ENCODE assay signal across 8 cellular contexts in genomic region chr19:53132231-53132991, GRCh38. TPM values are rescaled to one million over a fixed set of nuclear protein-coding genes. Genes with fewer than 3 reads are reported as not detected.
DNase-seq lines count a peak whose midpoint lies in the region; ATAC-seq and TF ChIP-seq lines count a peak whose summit lies in the region.

Gene ZNF415, minus strand, starts transcription at chr19:53132910. Its CDS starts 10,234 bp downstream, at chr19:53122676.

- ATAC-seq in GM21528 (IDR thresholded peaks at IDR 0.05; ENCODE audit: low FRiP score, unreplicated experiment) = no peak

- peak; percentile 35 to 46 for DNase-seq in AML-193 (lab: John Stamatoyannopoulos, UW)
- peak; percentile 11 for DNase-seq in KG1 (lab: John Stamatoyannopoulos, UW)
- peak; percentile 67 for DNase-seq in activated CD4-positive, alpha-beta T cell treated with anti-CD3 and anti-CD28 coated beads, Interleukin-2, amount 10 ng/mL, durations not matched to agents 7 days and 5 days
- peak in 1 of 3 donors; percentile 19 for DNase-seq in effector memory CD4-positive, alpha-beta T cell
- peak; percentile 51 to 91 for DNase-seq in lower leg skin (ENCODE audit: low spot score in 2 of 2)
- peak; percentile 25 to 48 for DNase-seq in stimulated activated CD4-positive, alpha-beta T cell treated with anti-CD3 and anti-CD28 coated beads, Interleukin-2, amount 100 ng/mL, for 24 hours
- no peak for DNase-seq in NAMALWA (ENCODE audit: low spot score)

- H3K27me3 ChIP-seq in effector memory CD4-positive, alpha-beta T cell (replicated peaks; ENCODE audit: control insufficient read depth, insufficient read depth, low read length, poor library complexity, severe bottlenecking) = no peaks in the 10 kb centered on the region

- intact Hi-C loops in lower leg skin (cut with DNase I; ENCODE audit: low total_unique reads) = no loop called here

- H3K9me3 Mint-ChIP-seq in activated CD4-positive, alpha-beta T cell treated with anti-CD3 and anti-CD28 coated beads, Interleukin-2, amount 10 ng/mL, durations not matched to agents 7 days and 5 days = peaks cover 53% of the 10 kb centered on the region

- peaks cover 22% of the 10 kb centered on the region for H3K36me3 Mint-ChIP-seq in activated CD4-positive, alpha-beta T cell treated with anti-CD3 and anti-CD28 coated beads, Interleukin-2, amount 10 ng/mL, durations not matched to agents 7 days and 5 days (ENCODE audit: low read depth)

- 3 to 6% methylated on average over 46 to 51 of the region's 51 CpGs for WGBS in lower leg skin, 2 donors

- peak within 1 kb of the TSS; percentile 22 for H3K4me3 ChIP-seq in effector memory CD4-positive, alpha-beta T cell (ENCODE audit: insufficient read depth, low read depth, low read length, poor library complexity, severe bottlenecking)
- peak within 1 kb of the TSS; percentile 36 for H3K4me3 ChIP-seq in lower leg skin (ENCODE audit: low read depth, poor library complexity, severe bottlenecking)

- peaks cover 15% of the 10 kb centered on the region for H3K4me1 Mint-ChIP-seq in activated CD4-positive, alpha-beta T cell treated with anti-CD3 and anti-CD28 coated beads, Interleukin-2, amount 10 ng/mL, durations not matched to agents 7 days and 5 days

- no peak within 1 kb of the TSS for H3K27ac ChIP-seq in effector memory CD4-positive, alpha-beta T cell (ENCODE audit: insufficient read depth, low read length, poor library complexity, severe bottlenecking)

- peaks cover 25% of the 10 kb centered on the region for H3K9me3 ChIP-seq in effector memory CD4-positive, alpha-beta T cell (ENCODE audit: control insufficient read depth, low read length)

- POLR2A ChIA-PET in activated CD4-positive, alpha-beta T cell treated with anti-CD3 and anti-CD28 coated beads, Interleukin-2, amount 10 ng/mL, durations not matched to agents 7 days and 5 days (lab: Charles Lee) = no interaction called here

- H3K4me1 ChIP-seq in effector memory CD4-positive, alpha-beta T cell (ENCODE audit: control insufficient read depth, insufficient read depth, low read length, poor library complexity, severe bottlenecking) = no peaks in the 10 kb centered on the region

- no peak for TF ChIP-seq POLR2A in lower leg skin (IDR thresholded peaks at IDR 0.05)

- H3K27ac Mint-ChIP-seq in activated CD4-positive, alpha-beta T cell treated with anti-CD3 and anti-CD28 coated beads, Interleukin-2, amount 10 ng/mL, durations not matched to agents 7 days and 5 days = no peak within 1 kb of the TSS

- CTCF ChIA-PET in activated CD4-positive, alpha-beta T cell treated with anti-CD3 and anti-CD28 coated beads, Interleukin-2, amount 10 ng/mL, durations not matched to agents 7 days and 5 days (lab: Charles Lee) = no interaction called here

- no peaks in the 10 kb centered on the region for H3K36me3 ChIP-seq in effector memory CD4-positive, alpha-beta T cell (ENCODE audit: control insufficient read depth, insufficient read depth, low read length)

- H3K4me3 Mint-ChIP-seq in activated CD4-positive, alpha-beta T cell treated with anti-CD3 and anti-CD28 coated beads, Interleukin-2, amount 10 ng/mL, durations not matched to agents 7 days and 5 days = peak within 1 kb of the TSS; percentile 59

- TF ChIP-seq CTCF in lower leg skin (IDR thresholded peaks at IDR 0.05) = no peak

- H3K27me3 Mint-ChIP-seq in activated CD4-positive, alpha-beta T cell treated with anti-CD3 and anti-CD28 coated beads, Interleukin-2, amount 10 ng/mL, durations not matched to agents 7 days and 5 days = peaks cover 8% of the 10 kb centered on the region

RNA-seq across cellular contexts. Expression of gene ZNF415, which starts in this region (rescaled TPM):
- total RNA-seq in activated CD4-positive, alpha-beta T cell treated with anti-CD3 and anti-CD28 coated beads, Interleukin-2, amount 10 ng/mL, durations not matched to agents 7 days and 5 days = 1 to 10 TPM; 1.3 to 1.9 TPM
- total RNA-seq in lower leg skin = 1 to 10 TPM; 1.1 to 7.4 (median 5.1) TPM
